8 cellular contexts compared by ENCODE assay signal in the genomic region with DNA sequence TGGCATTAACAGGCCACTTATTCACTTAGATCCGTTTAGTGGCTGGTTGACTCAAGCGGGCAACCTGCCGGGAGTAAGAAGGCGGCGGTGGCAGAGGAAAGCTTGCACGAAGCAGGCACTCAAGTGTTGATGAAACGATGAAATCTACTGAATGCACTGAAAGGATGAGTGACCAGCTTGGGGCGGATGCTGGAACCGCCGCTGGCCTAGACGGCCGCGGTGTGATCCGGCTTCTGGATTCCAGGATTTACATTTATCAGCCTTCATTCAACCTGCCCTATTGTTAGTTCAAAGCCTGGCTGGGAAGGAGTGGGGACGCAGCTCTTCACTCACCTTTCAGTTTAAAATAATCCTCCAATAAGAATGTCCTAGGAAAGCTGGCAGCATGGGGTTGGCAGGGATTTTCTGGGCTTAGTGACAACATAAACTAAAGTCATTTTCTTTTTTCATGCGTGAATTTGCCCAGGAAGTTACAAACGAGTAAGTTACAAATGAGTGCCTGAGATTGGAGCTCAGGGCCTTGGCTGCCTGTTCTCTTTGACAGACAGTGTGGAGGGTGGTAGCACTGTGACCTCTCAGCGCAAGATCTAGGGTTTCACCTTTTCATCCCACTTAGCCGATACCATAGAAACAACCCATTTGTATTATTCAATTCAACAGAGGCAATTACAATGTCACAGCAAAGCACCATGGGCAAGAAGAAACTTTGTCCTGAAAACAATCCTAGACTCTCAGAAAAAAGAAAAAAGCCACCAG. TPM values are rescaled to one million over a fixed set of nuclear protein-coding genes. Genes with fewer than 3 reads are reported as not detected.
DNase-seq lines count a peak whose midpoint lies in the region; ATAC-seq and TF ChIP-seq lines count a peak whose summit lies in the region.

No MANE protein-coding gene starts in this region.

- no peaks in the 10 kb centered on the region for H3K9me3 ChIP-seq in OCI-LY1 (ENCODE audit: low read length)
- no peaks in the 10 kb centered on the region for H3K9me3 ChIP-seq in esophagus muscularis mucosa

- TF ChIP-seq EP300 in esophagus muscularis mucosa (IDR thresholded peaks at IDR 0.05): no peak

- no peak overlapping the region for H3K9ac ChIP-seq in OCI-LY1 (ENCODE audit: low read length)

- no peaks in the 10 kb centered on the region for H3K9me2 ChIP-seq in OCI-LY1 (ENCODE audit: low read depth, low read length)

- no peaks in the 10 kb centered on the region for H3K36me3 ChIP-seq in OCI-LY1 (ENCODE audit: insufficient read depth, low read length)
- H3K36me3 ChIP-seq in esophagus muscularis mucosa: no peaks in the 10 kb centered on the region

- intact Hi-C loops in activated CD4-positive, alpha-beta T cell treated with anti-CD3 and anti-CD28 coated beads, Interleukin-2, amount 10 ng/mL, durations not matched to agents 24 days and 14 days (cut with micrococcal nuclease): no loop called here
- intact Hi-C loops in esophagus muscularis mucosa (cut with DNase I): loop anchor here (5.0 kb wide), 1 partner anchor 126 kb away; a partner anchor contains a TSS

- DNase-seq in activated CD4-positive, alpha-beta T cell treated with anti-CD3 and anti-CD28 coated beads, Interleukin-2, amount 10 ng/mL, durations not matched to agents 24 days and 14 days: no peak
- no peak for DNase-seq in activated CD4-positive, alpha-beta T cell treated with anti-CD3 and anti-CD28 coated beads for 48 hours
- no peak for DNase-seq in esophagus muscularis mucosa (ENCODE audit: extremely low spot score)
- DNase-seq in neural crest cell (ENCODE audit: low read depth, low spot score): peak; percentile 28
- DNase-seq in HCEC 1CT: no peak
- DNase-seq in Kasumi-1 (lab: John Stamatoyannopoulos, UW): no peak

- peaks cover 70% of the 10 kb centered on the region for H3K27me3 Mint-ChIP-seq in activated CD4-positive, alpha-beta T cell treated with anti-CD3 and anti-CD28 coated beads, Interleukin-2, amount 10 ng/mL, durations not matched to agents 24 days and 14 days
- peaks cover 27% of the 10 kb centered on the region for H3K27me3 Mint-ChIP-seq in neural crest cell (ENCODE audit: low read depth)

- H3K27ac Mint-ChIP-seq in activated CD4-positive, alpha-beta T cell treated with anti-CD3 and anti-CD28 coated beads, Interleukin-2, amount 10 ng/mL, durations not matched to agents 24 days and 14 days: no peak overlapping the region
- peak overlapping the region; percentile 38 for H3K27ac Mint-ChIP-seq in neural crest cell (ENCODE audit: unreplicated experiment)

- WGBS in esophagus muscularis mucosa: 31% methylated on average over 19 of the region's 19 CpGs

- H3K4me2 ChIP-seq in OCI-LY1 (ENCODE audit: low read length): peak overlapping the region; percentile 87; the same call in 1 of the 2 replicates

- TF ChIP-seq POLR2A in esophagus muscularis mucosa (IDR thresholded peaks at IDR 0.05; ENCODE audit: low read depth): no peak

- H3K4me3 ChIP-seq in OCI-LY1 (ENCODE audit: low read depth, low read length, poor library complexity, severe bottlenecking) (no peak overlapping the region), esophagus muscularis mucosa (peak overlapping the region; percentile 62 to 69 (median 66))

- no peak for ATAC-seq in GM21619 (IDR thresholded peaks at IDR 0.05; ENCODE audit: unreplicated experiment)

- H3K79me2 ChIP-seq in OCI-LY1 (ENCODE audit: insufficient read depth, low read length): no peaks in the 10 kb centered on the region

- H3K9me3 Mint-ChIP-seq in activated CD4-positive, alpha-beta T cell treated with anti-CD3 and anti-CD28 coated beads, Interleukin-2, amount 10 ng/mL, durations not matched to agents 24 days and 14 days: no peaks in the 10 kb centered on the region
- no peaks in the 10 kb centered on the region for H3K9me3 Mint-ChIP-seq in neural crest cell

- no peak for TF ChIP-seq CTCF in OCI-LY1 (IDR thresholded peaks at IDR 0.05; ENCODE audit: low read length)
- no peak for TF ChIP-seq CTCF in esophagus muscularis mucosa (IDR thresholded peaks at IDR 0.05)
- no peak for TF ChIP-seq CTCF in neural crest cell (conservative IDR thresholded peaks at IDR 0.05)

- no peaks in the 10 kb centered on the region for H3F3A ChIP-seq in OCI-LY1 (ENCODE audit: insufficient read depth, low read length)

- H3K4me1 Mint-ChIP-seq in activated CD4-positive, alpha-beta T cell treated with anti-CD3 and anti-CD28 coated beads, Interleukin-2, amount 10 ng/mL, durations not matched to agents 24 days and 14 days: peaks cover 19% of the 10 kb centered on the region
- peaks cover 66% of the 10 kb centered on the region for H3K4me1 Mint-ChIP-seq in neural crest cell

- H2AFZ ChIP-seq in OCI-LY1 (ENCODE audit: low read length): no peak overlapping the region

- H3K4me1 ChIP-seq in OCI-LY1 (ENCODE audit: insufficient read depth, low read length, severe bottlenecking) (peaks cover 26% of the 10 kb centered on the region), esophagus muscularis mucosa (peaks cover 6 to 35% (median 31%) of the 10 kb centered on the region in 4 donors)

- H3K27me3 ChIP-seq in OCI-LY1 (ENCODE audit: insufficient read depth, low read length) (peaks cover 9% of the 10 kb centered on the region; the same call in 1 of the 2 replicates), esophagus muscularis mucosa (peaks cover 0 to 12% (median 0%) of the 10 kb centered on the region in 4 donors)

- no peaks in the 10 kb centered on the region for H3K36me3 Mint-ChIP-seq in activated CD4-positive, alpha-beta T cell treated with anti-CD3 and anti-CD28 coated beads, Interleukin-2, amount 10 ng/mL, durations not matched to agents 24 days and 14 days (ENCODE audit: low read depth)
- H3K36me3 Mint-ChIP-seq in neural crest cell (ENCODE audit: low read depth): no peaks in the 10 kb centered on the region

- H3K4me3 Mint-ChIP-seq in activated CD4-positive, alpha-beta T cell treated with anti-CD3 and anti-CD28 coated beads, Interleukin-2, amount 10 ng/mL, durations not matched to agents 24 days and 14 days: peak overlapping the region; percentile 10
- peak overlapping the region; percentile 99 for H3K4me3 Mint-ChIP-seq in neural crest cell

- no peaks in the 10 kb centered on the region for H4K20me1 ChIP-seq in OCI-LY1 (ENCODE audit: insufficient read depth, low read length)

- H3K27ac ChIP-seq in OCI-LY1 (ENCODE audit: low read depth, low read length, poor library complexity, severe bottlenecking) (no peak overlapping the region), esophagus muscularis mucosa (replicated peaks in 1 of 4) (no peak overlapping the region)

RNA-seq across cellular contexts. Expression of a gene that starts 1.1 kb away (rescaled TPM):
- total RNA-seq in activated CD4-positive, alpha-beta T cell treated with anti-CD3 and anti-CD28 coated beads, Interleukin-2, amount 10 ng/mL, durations not matched to agents 24 days and 14 days: 0.38 TPM in 1 of 2 replicates, not detected in the other
- total RNA-seq in esophagus muscularis mucosa (under 1 TPM; under 0.01 to 0.52 (median 0.36) TPM), neural crest cell (21.4 and 22.4 TPM in 2 replicates)

Comparison
In these comparisons a context has a peak if more than half of its experiments do, and no peak if none do; other contexts are left out.
1. RNA of a gene that starts 1.1 kb away (total RNA-seq): 21.4 to 22.4 TPM in neural crest cell; under 0.01 to 0.52 TPM in esophagus muscularis mucosa and 0.38 TPM in activated CD4-positive, alpha-beta T cell treated with anti-CD3 and anti-CD28 coated beads, Interleukin-2, amount 10 ng/mL, durations not matched to agents 24 days and 14 days; every median in the first group is over 10 times any median in the second.